In genomic region chr19:54096642-54097106, GRCh38 we compare ENCODE assay signal across 9 cellular contexts. TPM values are rescaled to one million over a fixed set of nuclear protein-coding genes. Genes with fewer than 3 reads are reported as not detected.
DNase-seq lines count a peak whose midpoint lies in the region; ATAC-seq and TF ChIP-seq lines count a peak whose summit lies in the region.
"Had no signal": no experiment of that assay in that cellular context is flagged by ENCODE, and none has a peak within 500 bp of the region (broad histone marks: within the 10 kb centered on the region; RNA-seq: fewer than 3 reads in every experiment).

No MANE protein-coding gene starts in this region.

- TF ChIP-seq POLR2A in erythroblast (IDR thresholded peaks at IDR 0.05; ENCODE audit: low read length), result no peak

- H3K4me3 ChIP-seq in thoracic aorta, result peak overlapping the region; percentile 56

- H3K27ac Mint-ChIP-seq in CD4-positive, alpha-beta T cell, result peak overlapping the region; percentile 55
- peak overlapping the region; percentile 73 to 92 (median 86) for H3K27ac Mint-ChIP-seq in immature natural killer cell

- DNase-seq in CD4-positive, alpha-beta T cell, result no peak
- DNase-seq in Kasumi-1 (lab: John Stamatoyannopoulos, UW) (peak; percentile 42 to 65), amniotic epithelial cell (ENCODE audit: low read depth) (peak; percentile 52), immature natural killer cell (peak in 1 of 3 donors; percentile 55), thoracic aorta (ENCODE audit: low spot score) (no peak), NK-92 (lab: John Stamatoyannopoulos, UW; ENCODE audit: unreplicated experiment) (no peak), erythroblast (lab: John Stamatoyannopoulos, UW) (no peak)

- H3K4me1 Mint-ChIP-seq in CD4-positive, alpha-beta T cell (ENCODE audit: low read depth), result peaks cover 18% of the 10 kb centered on the region
- H3K4me1 Mint-ChIP-seq in immature natural killer cell, result peaks cover 21 to 25% of the 10 kb centered on the region in 2 donors

- peak; percentile 48 for ATAC-seq in CD4-positive, alpha-beta T cell (ENCODE audit: poor library complexity)
- ATAC-seq in thoracic aorta (ENCODE audit: insufficient number of reproducible peaks, low FRiP score, low read depth) (no peak), GM18511 (IDR thresholded peaks at IDR 0.05; ENCODE audit: unreplicated experiment) (no peak)

- H3K27me3 ChIP-seq in CD4-positive, alpha-beta T cell (ENCODE audit: control insufficient read depth, insufficient read depth, low read length), result peaks cover 11% of the 10 kb centered on the region
- H3K27me3 ChIP-seq in thoracic aorta (replicated peaks; ENCODE audit: insufficient read depth), result no peaks in the 10 kb centered on the region

- intact Hi-C loops in CD4-positive, alpha-beta T cell (cut with DNase I, micrococcal nuclease), result no loop called here

- no peak overlapping the region for H3K27ac ChIP-seq in CD4-positive, alpha-beta T cell (ENCODE audit: low read depth, low read length)
- no peak overlapping the region for H3K27ac ChIP-seq in thoracic aorta

- H3K9me3 ChIP-seq in CD4-positive, alpha-beta T cell (ENCODE audit: control insufficient read depth, low read length), result no peaks in the 10 kb centered on the region
- no peaks in the 10 kb centered on the region for H3K9me3 ChIP-seq in thoracic aorta

- POLR2A ChIA-PET in CD4-positive, alpha-beta T cell (lab: Charles Lee), result interaction anchor here (2.0 to 3.0 kb wide), 2 partner anchors 18 to 40 kb away, joined by 12 to 24 read pairs; partner anchors contain the start of genes CNOT3, PRPF31 and TFPT

- H3K9me3 Mint-ChIP-seq in CD4-positive, alpha-beta T cell, result no peaks in the 10 kb centered on the region
- no peaks in the 10 kb centered on the region for H3K9me3 Mint-ChIP-seq in immature natural killer cell

- CTCF ChIA-PET in CD4-positive, alpha-beta T cell (lab: Charles Lee), result interaction anchor here (1.1 kb wide), 1 partner anchor 18 kb away, joined by 3 read pairs; the partner anchor contains the start of genes PRPF31 and TFPT

- peaks cover 5 to 12% of the 10 kb centered on the region in 2 donors for H3K4me1 ChIP-seq in thoracic aorta (ENCODE audit: control insufficient read depth in 1 of 2, low read depth in 2 of 2)

- peaks cover 30% of the 10 kb centered on the region for H3K27me3 Mint-ChIP-seq in CD4-positive, alpha-beta T cell
- H3K27me3 Mint-ChIP-seq in immature natural killer cell (ENCODE audit: low read depth in 3 of 3), result peaks cover 2 to 14% (median 11%) of the 10 kb centered on the region in 3 donors

- no peaks in the 10 kb centered on the region for H3K36me3 ChIP-seq in thoracic aorta

- no peak for TF ChIP-seq CTCF in CD4-positive, alpha-beta T cell (IDR thresholded peaks at IDR 0.05)
- TF ChIP-seq CTCF in thoracic aorta (IDR thresholded peaks at IDR 0.05), result no peak

- H3K36me3 Mint-ChIP-seq in CD4-positive, alpha-beta T cell (ENCODE audit: low read depth), result no peaks in the 10 kb centered on the region
- H3K36me3 Mint-ChIP-seq in immature natural killer cell, result no peaks in the 10 kb centered on the region

- H3K4me3 Mint-ChIP-seq in CD4-positive, alpha-beta T cell, result peak overlapping the region; percentile 73
- peak overlapping the region; percentile 71 to 94 (median 79) for H3K4me3 Mint-ChIP-seq in immature natural killer cell

RNA-seq across cellular contexts. Expression of gene OSCAR, which starts 3.9 kb away (rescaled TPM):
- under 1 TPM; 0.41 to 0.42 TPM for total RNA-seq in CD4-positive, alpha-beta T cell
- polyA plus RNA-seq in immature natural killer cell, result under 1 TPM in 2 of 3 donors, not detected in 1; 0.33 to 0.82 TPM
- total RNA-seq in thoracic aorta, result 1 to 10 TPM; 4.6 to 8.0 TPM

RNA-seq across cellular contexts. Expression of gene NDUFA3, which starts 6.0 kb away (rescaled TPM):
- total RNA-seq in CD4-positive, alpha-beta T cell, result 10 to 100 TPM; 63.0 to 63.5 TPM
- 100 to 1,000 TPM; 367 to 704 (median 506) TPM for polyA plus RNA-seq in immature natural killer cell
- total RNA-seq in thoracic aorta, result 10 to 100 TPM; 13.0 to 16.6 TPM

RNA-seq across cellular contexts. Expression of gene TARM1, which starts 15.5 kb away (rescaled TPM):
- not detected for total RNA-seq in CD4-positive, alpha-beta T cell
- polyA plus RNA-seq in immature natural killer cell, result not detected
- total RNA-seq in thoracic aorta, result not detected
- polyA plus RNA-seq: neural cell had no signal

RNA-seq across cellular contexts. Expression of gene TFPT, which starts 18.8 kb away (rescaled TPM):
- 10 to 100 TPM; 10.1 to 11.2 TPM for total RNA-seq in CD4-positive, alpha-beta T cell
- polyA plus RNA-seq in immature natural killer cell, result 10 to 100 TPM; 20.1 to 26.4 (median 20.6) TPM
- total RNA-seq in thoracic aorta, result 1 to 10 TPM; 8.7 to 8.8 TPM

RNA-seq across cellular contexts. Expression of gene PRPF31, which starts 18.9 kb away (rescaled TPM):
- 10 to 100 TPM; 52.9 to 55.9 TPM for total RNA-seq in CD4-positive, alpha-beta T cell
- 10 to 100 TPM; 61.0 to 81.0 (median 72.7) TPM for polyA plus RNA-seq in immature natural killer cell
- 10 to 100 TPM; 48.2 to 54.3 TPM for total RNA-seq in thoracic aorta

Comparison
In these comparisons a context has a peak if more than half of its experiments do, and no peak if none do; other contexts are left out.
1. DNase-seq: peak in Kasumi-1 (2 of 2) and amniotic epithelial cell (single experiment); none in CD4-positive, alpha-beta T cell (0 of 10), thoracic aorta (single experiment), NK-92 (single experiment) and erythroblast (0 of 2).